In genomic region chr9:127916665-127917581, GRCh38 we compare ENCODE assay signal across 7 cellular contexts. TPM values are rescaled to one million over a fixed set of nuclear protein-coding genes. Genes with fewer than 3 reads are reported as not detected.
A peak's percentile ranks its signal among the peaks of the same experiment; 100 is the strongest.
DNase-seq lines count a peak whose midpoint lies in the region; ATAC-seq, FAIRE-seq and TF ChIP-seq lines count a peak whose summit lies in the region.

A gene with protein sequence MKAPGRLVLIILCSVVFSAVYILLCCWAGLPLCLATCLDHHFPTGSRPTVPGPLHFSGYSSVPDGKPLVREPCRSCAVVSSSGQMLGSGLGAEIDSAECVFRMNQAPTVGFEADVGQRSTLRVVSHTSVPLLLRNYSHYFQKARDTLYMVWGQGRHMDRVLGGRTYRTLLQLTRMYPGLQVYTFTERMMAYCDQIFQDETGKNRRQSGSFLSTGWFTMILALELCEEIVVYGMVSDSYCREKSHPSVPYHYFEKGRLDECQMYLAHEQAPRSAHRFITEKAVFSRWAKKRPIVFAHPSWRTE (minus strand): TSS chr9:127917041. CDS start chr9:127916419, 622 bp downstream.

- H3K4me3 ChIP-seq in body of pancreas (peak within 1 kb of the TSS in 1 of 2 donors; percentile 79), iPS DF 6.9 (ENCODE audit: low read length) (peak within 1 kb of the TSS; percentile 56; the same call in 1 of the 2 replicates), gastrocnemius medialis (peak within 1 kb of the TSS; percentile 58 to 75 (median 70))

- in situ Hi-C loops in gastrocnemius medialis (cut with MboI; ENCODE audit: low sequenced_read_pairs in 4 of 4) = loop anchor here in 1 of 4 donors (25.0 kb wide), 1 partner anchor 680 kb away; no protein-coding TSS in a partner anchor

- peaks cover 70% of the 10 kb centered on the region for H3K4me1 ChIP-seq in body of pancreas
- peaks cover 2% of the 10 kb centered on the region; the same call in 1 of the 2 replicates for H3K4me1 ChIP-seq in iPS DF 6.9 (ENCODE audit: control insufficient read depth, insufficient read depth, low read length)
- H3K4me1 ChIP-seq in gastrocnemius medialis = peaks cover 27 to 28% of the 10 kb centered on the region in 2 donors

- H3K9me3 ChIP-seq in body of pancreas (no peaks in the 10 kb centered on the region), iPS DF 6.9 (ENCODE audit: control insufficient read depth, insufficient read depth, low read length) (no peaks in the 10 kb centered on the region), gastrocnemius medialis (no peaks in the 10 kb centered on the region)

- DNase-seq in GM18507 (ENCODE audit: extremely low spot score, insufficient read length, low read depth) (peak; percentile 97), NCI-H2107 (lab: John Stamatoyannopoulos, UW) (peak; percentile 85), UCSD-AML1 (lab: John Stamatoyannopoulos, UW; ENCODE audit: unreplicated experiment) (peak; percentile 96), body of pancreas (peak; percentile 95 to 97 (median 96)), iPS DF 6.9 (ENCODE audit: low read depth, low spot score) (no peak), gastrocnemius medialis (peak; percentile 89 to 93)

- H3K27ac ChIP-seq in body of pancreas = peak within 1 kb of the TSS; percentile 70 to 78 (median 76)
- H3K27ac ChIP-seq in iPS DF 6.9 (ENCODE audit: low read length) = no peak within 1 kb of the TSS
- peak within 1 kb of the TSS; percentile 67 to 82 (median 73) for H3K27ac ChIP-seq in gastrocnemius medialis

- no peaks in the 10 kb centered on the region for H3K27me3 ChIP-seq in body of pancreas
- no peaks in the 10 kb centered on the region for H3K27me3 ChIP-seq in iPS DF 6.9 (ENCODE audit: control insufficient read depth, insufficient read depth, low read length)
- no peaks in the 10 kb centered on the region for H3K27me3 ChIP-seq in gastrocnemius medialis

- peak; percentile 88 for FAIRE-seq in GM18507 (lab: Jason Lieb, UNC)

- intact Hi-C loops in body of pancreas (cut with DNase I) (no loop called here), gastrocnemius medialis (cut with DNase I; ENCODE audit: low total_unique reads) (loop anchor here (1.0 to 10.0 kb wide), 6 partner anchors 20 to 692 kb away; partner anchors contain the start of genes AK1, CDK9, FPGS and TOR2A)

- TF ChIP-seq POLR2A in body of pancreas (IDR thresholded peaks at IDR 0.05) (peak in 2 of 3 donors; percentile 52 to 69), gastrocnemius medialis (IDR thresholded peaks at IDR 0.05) (peak; percentile 66 to 68)

- ATAC-seq in HG02970 (IDR thresholded peaks at IDR 0.05; ENCODE audit: low FRiP score, unreplicated experiment) (peak; percentile 63), body of pancreas (peak; percentile 90), gastrocnemius medialis (peak; percentile 75 to 84)

- peaks cover 0 to 5% of the 10 kb centered on the region in 2 donors for H3K36me3 ChIP-seq in body of pancreas (replicated peaks in 1 of 2; ENCODE audit: insufficient read depth in 1 of 2, low read depth in 2 of 2)
- peaks cover 6% of the 10 kb centered on the region; the same call in 1 of the 2 replicates for H3K36me3 ChIP-seq in iPS DF 6.9 (ENCODE audit: control insufficient read depth, insufficient read depth, low read length)
- peaks cover 0 to 18% of the 10 kb centered on the region in 2 donors for H3K36me3 ChIP-seq in gastrocnemius medialis

- 2 to 24% methylated on average over 4 to 51 of the region's 75 CpGs for WGBS in body of pancreas, 2 donors
- WGBS in iPS DF 6.9 (ENCODE audit: insufficient coverage, insufficient read length) = no CpG with 5 or more reads among the region's 75 CpGs

- TF ChIP-seq CTCF in body of pancreas (IDR thresholded peaks at IDR 0.05) (no peak), gastrocnemius medialis (IDR thresholded peaks at IDR 0.05 in 4 of 5, conservative IDR thresholded peaks at IDR 0.05 in 1 of 5) (no peak)

RNA-seq across cellular contexts. Expression of the gene that starts here (rescaled TPM):
- total RNA-seq in body of pancreas = 10 to 100 TPM; 36.6 to 63.8 TPM
- 10 to 100 TPM; 11.2 to 48.4 (median 23.6) TPM for total RNA-seq in gastrocnemius medialis
